Comparison of ENCODE assay signal across 8 cellular contexts in genomic region chrX:48631376-48632090, GRCh38. TPM values are rescaled to one million over a fixed set of nuclear protein-coding genes. Genes with fewer than 3 reads are reported as not detected.
A peak's percentile ranks its signal among the peaks of the same experiment; 100 is the strongest.
DNase-seq lines count a peak whose midpoint lies in the region; ATAC-seq and TF ChIP-seq lines count a peak whose summit lies in the region.

No MANE protein-coding gene starts in this region.

- no peaks in the 10 kb centered on the region for H3K36me3 Mint-ChIP-seq in activated B cell treated with CpG ODN at 0.5 μM for 24 hours (ENCODE audit: low read depth)

- no peaks in the 10 kb centered on the region for H3K9me3 Mint-ChIP-seq in activated B cell treated with CpG ODN at 0.5 μM for 24 hours

- H3K27ac Mint-ChIP-seq in activated B cell treated with CpG ODN at 0.5 μM for 24 hours = no peak overlapping the region

- peaks cover 3% of the 10 kb centered on the region for H3K4me1 Mint-ChIP-seq in activated B cell treated with CpG ODN at 0.5 μM for 24 hours

- CTCF ChIA-PET in activated B cell treated with CpG ODN at 0.5 μM for 24 hours (lab: Charles Lee) = no interaction called here

- POLR2A ChIA-PET in activated B cell treated with CpG ODN at 0.5 μM for 24 hours (lab: Charles Lee) = interaction anchor here (0.7 to 1.8 kb wide), 3 partner anchors 279 to 795 kb away, joined by 3 to 9 read pairs (median 4); partner anchors contain the start of gene SLC35A2

- peak overlapping the region; percentile 7 for H3K4me3 Mint-ChIP-seq in activated B cell treated with CpG ODN at 0.5 μM for 24 hours

- TF ChIP-seq CTCF in activated B cell treated with CpG ODN at 0.5 μM for 24 hours (IDR thresholded peaks at IDR 0.05) = no peak

- intact Hi-C loops in activated B cell treated with CpG ODN at 0.5 μM for 24 hours (cut with micrococcal nuclease) = no loop called here

- no peaks in the 10 kb centered on the region for H3K27me3 Mint-ChIP-seq in activated B cell treated with CpG ODN at 0.5 μM for 24 hours

- ATAC-seq in HG02852 (IDR thresholded peaks at IDR 0.05; ENCODE audit: unreplicated experiment) (peak; percentile 83), activated B cell treated with CpG ODN at 0.5 μM for 24 hours (ENCODE audit: low read depth) (peak; percentile 79), GM21528 (IDR thresholded peaks at IDR 0.05; ENCODE audit: low FRiP score, unreplicated experiment) (no peak)

- H3K27ac ChIP-seq in caudate nucleus (ENCODE audit: low read depth, low read length) = no peak overlapping the region

- DNase-seq in GM03348 (ENCODE audit: low spot score) (peak; percentile 87), NCI-H2171 (lab: John Stamatoyannopoulos, UW) (peak; percentile 74), activated B cell treated with CpG ODN at 0.5 μM for 24 hours (peak; percentile 17), caudate nucleus (lab: John Stamatoyannopoulos, UW) (peak in 53 of 61 donors; percentile 3 to 87 (median 40)), islet precursor cell (peak; percentile 92)
- DNase-seq in stimulated activated CD4-positive, alpha-beta T cell treated with anti-CD3 and anti-CD28 coated beads, Interleukin-15, amount 100 ng/mL, for 48 hours (ENCODE audit: low read depth in 2 of 2) = peak; percentile 31 to 53

RNA-seq across cellular contexts. Expression of gene WDR13, which starts 34.2 kb away (rescaled TPM):
- total RNA-seq in activated B cell treated with CpG ODN at 0.5 μM for 24 hours = 73.4 and 75.8 TPM in 2 replicates

RNA-seq across cellular contexts. Expression of gene WAS, which starts 52.1 kb away (rescaled TPM):
- total RNA-seq in activated B cell treated with CpG ODN at 0.5 μM for 24 hours = 101 and 102 TPM in 2 replicates

RNA-seq across cellular contexts. Expression of gene RBM3, which starts 57.2 kb away (rescaled TPM):
- total RNA-seq in activated B cell treated with CpG ODN at 0.5 μM for 24 hours = 381 and 394 TPM in 2 replicates

Comparison
In these comparisons a context has a peak if more than half of its experiments do, and no peak if none do; other contexts are left out.
1. DNase-seq: peak in every context shown above with its lines; median percentile 92 in islet precursor cell; 87 in GM03348; 74 in NCI-H2171; 42 in stimulated activated CD4-positive, alpha-beta T cell treated with anti-CD3 and anti-CD28 coated beads, Interleukin-15, amount 100 ng/mL, for 48 hours; 40 in caudate nucleus; 17 in activated B cell treated with CpG ODN at 0.5 μM for 24 hours.